Comparison of ENCODE assay signal across 21 cellular contexts in the genomic region with DNA sequence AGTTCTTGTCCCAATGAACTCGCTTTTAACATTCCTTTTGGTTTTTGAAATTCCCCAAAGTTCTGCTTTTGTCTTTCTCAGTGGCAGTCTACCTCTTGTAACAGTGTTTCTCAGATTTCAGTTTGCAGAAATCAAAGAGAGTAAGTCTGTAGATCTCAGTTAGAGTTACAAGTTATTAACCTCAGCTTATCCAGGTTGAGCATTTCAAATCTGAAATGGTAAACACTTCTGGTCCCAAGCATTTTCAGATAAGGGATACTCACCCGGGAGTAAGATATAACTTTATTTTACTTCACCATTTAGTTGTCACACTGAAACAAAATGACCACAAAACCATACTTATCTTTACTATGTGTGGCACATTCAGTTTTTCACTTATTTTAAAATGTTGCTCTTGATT. TPM values are rescaled to one million over a fixed set of nuclear protein-coding genes. Genes with fewer than 3 reads are reported as not detected.
DNase-seq lines count a peak whose midpoint lies in the region; ATAC-seq and TF ChIP-seq lines count a peak whose summit lies in the region.
"Had no signal": no experiment of that assay in that cellular context is flagged by ENCODE, and none has a peak within 500 bp of the region (broad histone marks: within the 10 kb centered on the region; RNA-seq: fewer than 3 reads in every experiment).

No MANE protein-coding gene starts in this region.

- H3K9me3 ChIP-seq in cardiac muscle cell (ENCODE audit: low read depth), result no peaks in the 10 kb centered on the region
- no peaks in the 10 kb centered on the region for H3K9me3 ChIP-seq in heart left ventricle
- no peaks in the 10 kb centered on the region for H3K9me3 ChIP-seq in OCI-LY7 (ENCODE audit: low read length)
- H3K9me3 ChIP-seq: Caco-2, HAP-1 had no signal

- H4K20me1 ChIP-seq in OCI-LY7 (ENCODE audit: insufficient read depth, low read length), result peaks cover 71% of the 10 kb centered on the region

- H3K36me3 Mint-ChIP-seq in activated CD4-positive, alpha-beta T cell treated with anti-CD3 and anti-CD28 coated beads for 36 hours (ENCODE audit: low read depth), result peaks cover 21% of the 10 kb centered on the region
- H3K36me3 Mint-ChIP-seq in glutamatergic neuron (ENCODE audit: unreplicated experiment), result no peaks in the 10 kb centered on the region
- H3K36me3 Mint-ChIP-seq in type B pancreatic cell, result peaks cover 5% of the 10 kb centered on the region

- H3K4me1 ChIP-seq in cardiac muscle cell (ENCODE audit: low read depth) (peaks cover 7% of the 10 kb centered on the region), heart left ventricle (peaks cover 0 to 53% (median 31%) of the 10 kb centered on the region in 12 donors), OCI-LY7 (ENCODE audit: insufficient read depth, low read length, poor library complexity, severe bottlenecking) (peaks cover 8% of the 10 kb centered on the region)

- no peak overlapping the region for H3K4me3 Mint-ChIP-seq in activated CD4-positive, alpha-beta T cell treated with anti-CD3 and anti-CD28 coated beads for 36 hours
- H3K4me3 Mint-ChIP-seq in glutamatergic neuron (ENCODE audit: unreplicated experiment) (peak overlapping the region; percentile 52), type B pancreatic cell (peak overlapping the region; percentile 19)

- DNase-seq in activated CD4-positive, alpha-beta T cell treated with anti-CD3 and anti-CD28 coated beads for 36 hours, result no peak
- DNase-seq in activated CD4-positive, alpha-beta T cell treated with anti-CD3 and anti-CD28 coated beads for 1 hour, result no peak
- DNase-seq in cardiac muscle cell (ENCODE audit: low read depth in 1 of 2, low spot score in 1 of 2) (no peak), heart left ventricle (no peak), glutamatergic neuron (no peak), type B pancreatic cell (ENCODE audit: extremely low spot score, unreplicated experiment) (no peak), OCI-LY7 (ENCODE audit: low spot score) (no peak), SHP77 (lab: John Stamatoyannopoulos, UW) (no peak)
- DNase-seq: AML-193, Caco-2, DMS153, GDM1, NCI-H1092, NCI-H1436 treated with DMSO at 0.1 percent for 48 hours, NCI-H2029, NCI-H526 treated with DMSO at 0.1 percent for 48 hours, Right ventricle myocardium superior had no signal

- CTCF ChIA-PET in activated CD4-positive, alpha-beta T cell treated with anti-CD3 and anti-CD28 coated beads for 36 hours (lab: Charles Lee), result interaction anchor here (0.7 kb wide), 1 partner anchor 25 kb away, joined by 3 read pairs; no protein-coding TSS in a partner anchor
- CTCF ChIA-PET in OCI-LY7 (lab: Charles Lee; ENCODE audit: unreplicated experiment), result no interaction called here

- no peaks in the 10 kb centered on the region for H3K27me3 Mint-ChIP-seq in activated CD4-positive, alpha-beta T cell treated with anti-CD3 and anti-CD28 coated beads for 36 hours
- H3K27me3 Mint-ChIP-seq in glutamatergic neuron (ENCODE audit: unreplicated experiment), result no peaks in the 10 kb centered on the region
- no peaks in the 10 kb centered on the region for H3K27me3 Mint-ChIP-seq in type B pancreatic cell

- no peak overlapping the region for H2AFZ ChIP-seq in OCI-LY7 (ENCODE audit: low read length)

- peaks cover 100% of the 10 kb centered on the region for H3K79me2 ChIP-seq in OCI-LY7 (ENCODE audit: insufficient read depth, low read depth, low read length)

- intact Hi-C loops in activated CD4-positive, alpha-beta T cell treated with anti-CD3 and anti-CD28 coated beads for 36 hours (cut with DNase I, micrococcal nuclease), result no loop called here
- intact Hi-C loops in heart left ventricle (cut with DNase I), result no loop called here
- intact Hi-C loops in OCI-LY7 (cut with micrococcal nuclease; ENCODE audit: unreplicated experiment), result no loop called here

- BruUV-seq in OCI-LY7 (replicated peaks; lab: Mats Ljungman, UMichigan), result no TSS peak

- H3K9me2 ChIP-seq in OCI-LY7 (ENCODE audit: insufficient read depth, low read length), result no peaks in the 10 kb centered on the region

- H3K27me3 ChIP-seq in cardiac muscle cell (no peaks in the 10 kb centered on the region), heart left ventricle (no peaks in the 10 kb centered on the region)

- no peak overlapping the region for H3K4me2 ChIP-seq in OCI-LY7 (ENCODE audit: low read length)

- POLR2A ChIA-PET in activated CD4-positive, alpha-beta T cell treated with anti-CD3 and anti-CD28 coated beads for 36 hours (lab: Charles Lee), result no interaction called here
- POLR2A ChIA-PET in OCI-LY7 (lab: Charles Lee), result interaction anchor here (0.7 kb wide), 1 partner anchor 430 kb away, joined by 3 read pairs; no protein-coding TSS in a partner anchor

- H3K27ac Mint-ChIP-seq in activated CD4-positive, alpha-beta T cell treated with anti-CD3 and anti-CD28 coated beads for 36 hours, result peak overlapping the region; percentile 15
- H3K27ac Mint-ChIP-seq in glutamatergic neuron (ENCODE audit: unreplicated experiment), result no peak overlapping the region
- peak overlapping the region; percentile 32 for H3K27ac Mint-ChIP-seq in type B pancreatic cell

- H3K4me3 ChIP-seq in cardiac muscle cell (no peak overlapping the region), heart left ventricle (no peak overlapping the region), OCI-LY7 (ENCODE audit: low read depth, low read length, poor library complexity, severe bottlenecking) (no peak overlapping the region)
- H3K4me3 ChIP-seq: HAP-1 had no signal

- 61 to 72% (median 63%) methylated on average over 2 of the region's 2 CpGs for WGBS in heart left ventricle, 4 donors

- H3K9me3 Mint-ChIP-seq in activated CD4-positive, alpha-beta T cell treated with anti-CD3 and anti-CD28 coated beads for 36 hours (ENCODE audit: low read depth), result no peaks in the 10 kb centered on the region
- H3K9me3 Mint-ChIP-seq in glutamatergic neuron (ENCODE audit: unreplicated experiment), result peaks cover 1% of the 10 kb centered on the region
- H3K9me3 Mint-ChIP-seq in type B pancreatic cell, result no peaks in the 10 kb centered on the region

- peak overlapping the region; percentile 29 for H3K27ac ChIP-seq in cardiac muscle cell
- H3K27ac ChIP-seq in heart left ventricle, result no peak overlapping the region
- H3K27ac ChIP-seq in OCI-LY7 (ENCODE audit: low read depth, low read length, poor library complexity, severe bottlenecking), result no peak overlapping the region
- H3K27ac ChIP-seq: 22Rv1, C4-2B, HL-60 had no signal

- H3K36me3 ChIP-seq in cardiac muscle cell (no peaks in the 10 kb centered on the region), heart left ventricle (peaks cover 0 to 8% (median 0%) of the 10 kb centered on the region in 9 donors), OCI-LY7 (ENCODE audit: insufficient read depth, low read length) (peaks cover 29% of the 10 kb centered on the region)
- H3K36me3 ChIP-seq: HAP-1 had no signal

- TF ChIP-seq POLR2A in heart left ventricle (IDR thresholded peaks at IDR 0.05), result no peak

- H3K4me1 Mint-ChIP-seq in activated CD4-positive, alpha-beta T cell treated with anti-CD3 and anti-CD28 coated beads for 36 hours, result peaks cover 83% of the 10 kb centered on the region
- H3K4me1 Mint-ChIP-seq in glutamatergic neuron (ENCODE audit: low read depth, unreplicated experiment) (peaks cover 40% of the 10 kb centered on the region), type B pancreatic cell (ENCODE audit: unreplicated experiment) (peaks cover 41% of the 10 kb centered on the region)

- TF ChIP-seq CTCF in cardiac muscle cell (IDR thresholded peaks at IDR 0.05; ENCODE audit: low read depth, low read length), result no peak
- no peak for TF ChIP-seq CTCF in heart left ventricle (IDR thresholded peaks at IDR 0.05)
- no peak for TF ChIP-seq CTCF in glutamatergic neuron (IDR thresholded peaks at IDR 0.05; ENCODE audit: partially characterized antibody, unreplicated experiment)
- no peak for TF ChIP-seq CTCF in type B pancreatic cell (conservative IDR thresholded peaks at IDR 0.05)
- TF ChIP-seq CTCF in OCI-LY7 (conservative IDR thresholded peaks at IDR 0.05; ENCODE audit: low read length), result no peak

- no peak for ATAC-seq in activated CD4-positive, alpha-beta T cell treated with anti-CD3 and anti-CD28 coated beads for 36 hours
- no peak for ATAC-seq in heart left ventricle

RNA-seq across cellular contexts. Expression of gene ZNF292, which starts 9.8 kb away (rescaled TPM):
- 10 to 100 TPM; 68.8 to 81.8 TPM for total RNA-seq in activated CD4-positive, alpha-beta T cell treated with anti-CD3 and anti-CD28 coated beads for 36 hours
- total RNA-seq in cardiac muscle cell (43.3 and 48.7 TPM in 2 replicates), heart left ventricle (10 to 100 TPM; 13.6 to 35.8 (median 28.1) TPM), glutamatergic neuron (ENCODE audit: unreplicated experiment) (89.9 TPM), type B pancreatic cell (ENCODE audit: low replicate concordance) (40.2 and 61.1 TPM in 2 replicates), OCI-LY7 (2022) (44.9 and 53.7 TPM in 2 replicates)
- polyA plus RNA-seq in cardiac muscle cell (50.4 and 60.1 TPM in 2 replicates), heart left ventricle (1 to 10 TPM; 4.0 to 5.6 TPM)
- 17.5 and 18.7 TPM in 2 replicates for total RNA-seq in OCI-LY7 (2014; rRNA removed; shearing (Covaris generic))
